Comparison of ENCODE assay signal across 8 cellular contexts in the genomic region with DNA sequence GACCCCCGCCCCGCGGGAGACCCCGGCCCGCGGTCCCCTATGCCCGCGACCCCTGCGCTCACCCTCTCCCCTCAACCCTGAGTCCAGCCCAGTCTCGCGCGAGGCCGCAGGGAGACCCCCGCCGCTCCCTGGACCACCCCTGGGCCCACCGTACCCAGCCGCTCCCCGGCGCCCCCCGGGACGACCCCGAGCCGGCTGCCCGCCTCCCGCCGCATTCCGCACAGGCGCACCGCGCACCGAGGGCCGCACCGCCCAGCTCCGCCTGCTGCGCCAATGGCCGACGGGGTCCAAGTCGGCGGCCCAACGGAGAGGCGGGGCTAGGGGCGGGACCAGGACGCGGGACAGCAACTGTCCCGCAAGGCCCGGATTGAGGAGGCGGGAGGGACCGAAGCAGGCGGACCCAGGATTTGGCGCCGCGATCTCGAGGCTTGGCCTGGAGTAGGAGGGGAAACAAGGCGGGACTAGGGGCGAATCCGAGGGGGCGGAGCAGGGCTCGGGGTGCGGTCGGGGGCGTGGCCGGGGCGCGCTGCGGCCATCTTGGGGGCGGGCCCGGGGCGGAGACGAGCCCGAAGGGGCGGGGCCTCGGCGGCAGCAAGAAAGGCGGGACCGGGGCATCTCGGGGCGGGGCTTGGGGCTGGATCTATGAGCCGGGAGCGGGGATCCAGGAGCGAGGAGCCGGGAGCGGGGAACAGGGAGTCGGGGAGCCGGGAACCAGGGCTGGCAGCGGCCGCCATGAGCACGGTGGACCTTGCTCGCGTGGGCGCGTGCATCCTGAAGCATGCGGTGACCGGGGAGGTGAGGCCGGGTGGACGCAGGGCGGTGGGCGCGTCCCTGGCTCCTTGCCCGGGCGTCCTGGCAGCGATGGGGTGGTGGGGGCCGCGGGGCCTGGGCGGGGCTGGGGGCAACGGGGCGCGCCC.
DNase-seq lines count a peak whose midpoint lies in the region; ATAC-seq lines count a peak whose summit lies in the region.

A gene with protein sequence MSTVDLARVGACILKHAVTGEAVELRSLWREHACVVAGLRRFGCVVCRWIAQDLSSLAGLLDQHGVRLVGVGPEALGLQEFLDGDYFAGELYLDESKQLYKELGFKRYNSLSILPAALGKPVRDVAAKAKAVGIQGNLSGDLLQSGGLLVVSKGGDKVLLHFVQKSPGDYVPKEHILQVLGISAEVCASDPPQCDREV (plus strand): TSS at position 624 of the 917 bp plus-strand sequence. CDS start 109 bp downstream, at position 733.

- peak; percentile 63 for ATAC-seq in HG02588 (IDR thresholded peaks at IDR 0.05; ENCODE audit: unreplicated experiment)

- H3K27me3 Mint-ChIP-seq in activated naive CD4-positive, alpha-beta T cell treated with anti-CD3 and anti-CD28 coated beads, Interleukin-2, amount 50 U/mL, for 24 hours, result no peaks in the 10 kb centered on the region

- H3K4me3 Mint-ChIP-seq in activated naive CD4-positive, alpha-beta T cell treated with anti-CD3 and anti-CD28 coated beads, Interleukin-2, amount 50 U/mL, for 24 hours, result peak within 1 kb of the TSS; percentile 91

- DNase-seq in NCI-H1092 (lab: John Stamatoyannopoulos, UW) (peak; percentile 83), SKM-1 (lab: John Stamatoyannopoulos, UW; ENCODE audit: unreplicated experiment) (peak; percentile 89), germinal center (ENCODE audit: low spot score) (peak; percentile 97), non-pigmented ciliary epithelial cell (ENCODE audit: low read depth) (peak; percentile 93), superior temporal gyrus (ENCODE audit: extremely low spot score) (peak; percentile 98)

- H3K4me1 Mint-ChIP-seq in activated naive CD4-positive, alpha-beta T cell treated with anti-CD3 and anti-CD28 coated beads, Interleukin-2, amount 50 U/mL, for 24 hours, result peaks cover 41% of the 10 kb centered on the region

- H3K4me3 ChIP-seq in GM08714 (ENCODE audit: low read length), result peak within 1 kb of the TSS; percentile 82

- no peaks in the 10 kb centered on the region for H3K9me3 Mint-ChIP-seq in activated naive CD4-positive, alpha-beta T cell treated with anti-CD3 and anti-CD28 coated beads, Interleukin-2, amount 50 U/mL, for 24 hours

- H3K36me3 Mint-ChIP-seq in activated naive CD4-positive, alpha-beta T cell treated with anti-CD3 and anti-CD28 coated beads, Interleukin-2, amount 50 U/mL, for 24 hours, result no peaks in the 10 kb centered on the region

- peak within 1 kb of the TSS; percentile 95 for H3K27ac Mint-ChIP-seq in activated naive CD4-positive, alpha-beta T cell treated with anti-CD3 and anti-CD28 coated beads, Interleukin-2, amount 50 U/mL, for 24 hours

Comparison
In these comparisons a context has a peak if more than half of its experiments do, and no peak if none do; other contexts are left out.
1. Peak in every context shown above with its lines: DNase-seq, ATAC-seq and H3K4me3 ChIP-seq.